Comparison of ENCODE assay signal across 14 cellular contexts in the genomic region with DNA sequence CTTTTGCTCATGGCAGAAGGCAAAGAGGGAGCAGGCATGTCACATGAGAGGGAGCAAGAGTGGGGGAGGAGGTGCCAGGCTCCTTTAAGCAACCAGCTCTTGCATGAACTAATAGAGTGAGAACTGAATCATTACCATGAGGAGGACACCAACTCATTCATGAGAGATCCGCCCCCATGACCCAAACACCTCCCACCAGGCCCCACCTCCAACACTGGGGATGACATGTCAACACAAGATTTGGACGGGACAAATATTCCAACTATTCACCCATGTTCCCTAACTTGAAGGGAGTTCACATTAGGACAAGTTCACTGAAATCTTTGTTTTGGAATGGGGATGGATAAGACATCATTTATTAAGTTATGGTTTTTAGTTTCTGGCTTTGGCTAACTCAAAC.
"Had no signal": no experiment of that assay in that cellular context is flagged by ENCODE, and none has a peak within 500 bp of the region (broad histone marks: within the 10 kb centered on the region; RNA-seq: fewer than 3 reads in every experiment).

No MANE protein-coding gene starts in this region.

- H3K36me3 Mint-ChIP-seq: activated CD4-positive, alpha-beta memory T cell treated with anti-CD3 and anti-CD28 coated beads for 36 hours; activated naive CD8-positive, alpha-beta T cell had no signal

- H3K4me3 Mint-ChIP-seq: activated CD4-positive, alpha-beta memory T cell treated with anti-CD3 and anti-CD28 coated beads for 36 hours; activated naive CD8-positive, alpha-beta T cell; immature natural killer cell; stimulated activated naive B cell treated with anti-CD40 and anti-IgM and Interleukin-4, amounts not matched to agents 10 μg/mL and 1 μg/mL and 100 μg/mL, for 72 hours had no signal

- H3K4me3 ChIP-seq: SJCRH30, spleen, upper lobe of left lung had no signal

- H3K4me1 ChIP-seq: SJCRH30, spleen, upper lobe of left lung had no signal

- H3K27ac ChIP-seq: SJCRH30, spleen, upper lobe of left lung had no signal

- DNase-seq: activated CD4-positive, alpha-beta memory T cell treated with anti-CD3 and anti-CD28 coated beads for 36 hours; activated CD4-positive, CD25-positive, alpha-beta regulatory T cell treated with anti-CD3 and anti-CD28 coated beads, Interleukin-2, amount 50 U/mL, for 72 hours; activated gamma-delta T cell; activated T-cell treated with anti-CD3 and anti-CD28 coated beads, Interleukin-2, amount 50 U/mL, for 48 hours; hippocampal formation; immature natural killer cell; SJCRH30; spleen; stimulated activated CD4-positive, alpha-beta T cell treated with anti-CD3 and anti-CD28 coated beads, Interleukin-2, amount 100 ng/mL, for 24 hours; stimulated activated naive B cell treated with anti-CD40 and anti-IgM and Interleukin-4, amounts not matched to agents 10 μg/mL and 1 μg/mL and 100 μg/mL, for 72 hours; substantia nigra; upper lobe of left lung had no signal

- H3K4me1 Mint-ChIP-seq: immature natural killer cell; stimulated activated naive B cell treated with anti-CD40 and anti-IgM and Interleukin-4, amounts not matched to agents 10 μg/mL and 1 μg/mL and 100 μg/mL, for 72 hours had no signal

- H3K36me3 ChIP-seq: SJCRH30, spleen, upper lobe of left lung had no signal

- H3K27me3 ChIP-seq: SJCRH30, upper lobe of left lung had no signal

- FAIRE-seq: colon had no signal

- H3K27ac Mint-ChIP-seq: activated CD4-positive, alpha-beta memory T cell treated with anti-CD3 and anti-CD28 coated beads for 36 hours; activated naive CD8-positive, alpha-beta T cell; immature natural killer cell; stimulated activated naive B cell treated with anti-CD40 and anti-IgM and Interleukin-4, amounts not matched to agents 10 μg/mL and 1 μg/mL and 100 μg/mL, for 72 hours had no signal
